ENCODE assay signal across 8 cellular contexts in the genomic region with DNA sequence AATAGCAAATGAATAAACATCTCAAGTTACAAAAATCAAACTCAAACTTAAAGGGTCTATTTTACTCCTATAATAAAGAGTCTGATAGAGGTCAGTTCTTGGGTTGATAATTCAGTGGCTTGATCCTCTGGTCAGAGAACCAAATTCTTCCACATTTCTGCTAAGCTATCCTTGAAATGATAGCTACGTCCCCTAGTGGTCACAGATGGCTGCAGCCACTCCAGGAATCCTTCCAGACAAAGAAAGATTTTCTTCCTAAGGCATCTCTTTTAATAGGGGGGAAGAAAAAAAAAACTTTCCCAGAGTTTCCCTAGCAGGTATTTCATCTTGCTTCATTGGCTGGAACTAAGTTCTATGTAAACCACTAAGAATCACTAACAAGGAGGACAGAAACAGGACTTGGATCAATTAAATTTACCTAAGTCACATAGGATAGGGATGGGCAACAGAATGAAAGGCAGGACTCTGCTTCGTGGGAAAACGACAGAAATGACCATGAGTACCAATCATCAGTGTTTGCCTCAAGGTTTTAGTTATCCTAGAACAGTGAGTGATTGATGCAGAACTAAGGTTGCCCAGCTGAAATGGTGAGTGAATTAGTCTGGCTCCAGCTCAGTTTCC.
DNase-seq lines count a peak whose midpoint lies in the region; ATAC-seq and TF ChIP-seq lines count a peak whose summit lies in the region.

No MANE protein-coding gene starts in this region.

- no peaks in the 10 kb centered on the region for H3F3A ChIP-seq in PC-3 (ENCODE audit: low read length, unreplicated experiment)

- H3K36me3 Mint-ChIP-seq in MCF 10A (ENCODE audit: insufficient read depth, unreplicated experiment) (no peaks in the 10 kb centered on the region), type B pancreatic cell (no peaks in the 10 kb centered on the region)

- H3K27me3 Mint-ChIP-seq in MCF 10A (ENCODE audit: insufficient read depth, unreplicated experiment) (no peaks in the 10 kb centered on the region), type B pancreatic cell (peaks cover 23% of the 10 kb centered on the region)

- H3K9ac ChIP-seq in PC-3 (ENCODE audit: low read length) = no peak overlapping the region

- no peaks in the 10 kb centered on the region for H4K20me1 ChIP-seq in PC-3 (ENCODE audit: low read length)

- no peak overlapping the region for H3K4me2 ChIP-seq in PC-3 (ENCODE audit: low read length)

- H3K9me3 Mint-ChIP-seq in MCF 10A (ENCODE audit: unreplicated experiment) (no peaks in the 10 kb centered on the region), type B pancreatic cell (no peaks in the 10 kb centered on the region)

- H3K4me3 ChIP-seq in breast epithelium = no peak overlapping the region
- no peak overlapping the region for H3K4me3 ChIP-seq in PC-3 (ENCODE audit: low read length)

- POLR2A ChIA-PET in MCF 10A (lab: Yijun Ruan, JAX) (interaction anchor here (0.7 kb wide), 1 partner anchor 224 kb away, joined by 3 read pairs; no protein-coding TSS in a partner anchor), PC-3 (lab: Charles Lee; ENCODE audit: unreplicated experiment) (no interaction called here)

- H3K27me3 ChIP-seq in breast epithelium = no peaks in the 10 kb centered on the region
- H3K27me3 ChIP-seq in PC-3 (ENCODE audit: low read length) = no peaks in the 10 kb centered on the region

- H2AFZ ChIP-seq in PC-3 (ENCODE audit: low read length) = no peak overlapping the region

- intact Hi-C loops in MCF 10A (cut with micrococcal nuclease) (loop anchor here (1.0 to 5.0 kb wide), 5 partner anchors 133 to 574 kb away; no protein-coding TSS in a partner anchor), breast epithelium (cut with DNase I; ENCODE audit: low total_unique reads) (no loop called here), PC-3 (cut with micrococcal nuclease) (loop anchor here (1.0 to 10.0 kb wide), 5 partner anchors 124 to 575 kb away; no protein-coding TSS in a partner anchor)

- BruUV-seq in MCF 10A (replicated peaks; lab: Mats Ljungman, UMichigan) (no TSS peak), PC-3 (replicated peaks; lab: Mats Ljungman, UMichigan) (no TSS peak)

- H3K4me1 ChIP-seq in breast epithelium (no peaks in the 10 kb centered on the region), PC-3 (ENCODE audit: insufficient read depth, low read length) (no peaks in the 10 kb centered on the region)

- H3K4me1 Mint-ChIP-seq in MCF 10A (ENCODE audit: insufficient read depth, unreplicated experiment) (no peaks in the 10 kb centered on the region), type B pancreatic cell (ENCODE audit: unreplicated experiment) (peaks cover 2% of the 10 kb centered on the region)

- H3K9me3 ChIP-seq in breast epithelium = no peaks in the 10 kb centered on the region
- no peaks in the 10 kb centered on the region for H3K9me3 ChIP-seq in PC-3 (ENCODE audit: low read length)

- CTCF ChIA-PET in MCF 10A (lab: Yijun Ruan, JAX) = interaction anchor here (0.7 to 2.4 kb wide), 16 partner anchors 18 to 1228 kb away, joined by 3 to 11 read pairs (median 4); no protein-coding TSS in a partner anchor
- CTCF ChIA-PET in PC-3 (lab: Charles Lee) = interaction anchor here (0.6 to 1.4 kb wide), 9 partner anchors 16 to 575 kb away, joined by 3 to 8 read pairs (median 3); no protein-coding TSS in a partner anchor

- H3K4me3 Mint-ChIP-seq in MCF 10A (ENCODE audit: unreplicated experiment) (no peak overlapping the region), type B pancreatic cell (no peak overlapping the region)

- TF ChIP-seq CTCF in MCF 10A (IDR thresholded peaks at IDR 0.05; ENCODE audit: unreplicated experiment) (peak; percentile 91), breast epithelium (IDR thresholded peaks at IDR 0.05) (no peak), PC-3 (conservative IDR thresholded peaks at IDR 0.05; ENCODE audit: low read depth, low read length) (peak; percentile 96), type B pancreatic cell (conservative IDR thresholded peaks at IDR 0.05) (peak; percentile 87)

- TF ChIP-seq POLR2A in breast epithelium (IDR thresholded peaks at IDR 0.05) = no peak

- peak; percentile 50 for DNase-seq in MCF 10A (ENCODE audit: unreplicated experiment)
- DNase-seq in breast epithelium (ENCODE audit: low spot score in 2 of 2) = no peak
- peak; percentile 71 for DNase-seq in PC-3
- DNase-seq in fibroblast of peridontal ligament (ENCODE audit: extremely low read depth) = peak; percentile 65
- DNase-seq in type B pancreatic cell (ENCODE audit: extremely low spot score, unreplicated experiment) = no peak
- no peak for DNase-seq in stimulated activated naive CD4-positive, alpha-beta T cell (lab: John Stamatoyannopoulos, UW)

- no peaks in the 10 kb centered on the region for H3K9me2 ChIP-seq in PC-3 (replicated peaks; ENCODE audit: low read length)

- H3K27ac Mint-ChIP-seq in MCF 10A (ENCODE audit: low read depth, unreplicated experiment) (no peak overlapping the region), type B pancreatic cell (no peak overlapping the region)

- ATAC-seq in PC-3 (peak; percentile 78), GM18511 (IDR thresholded peaks at IDR 0.05; ENCODE audit: unreplicated experiment) (no peak), GM21390 (IDR thresholded peaks at IDR 0.05; ENCODE audit: unreplicated experiment) (no peak)

- H3K27ac ChIP-seq in breast epithelium = no peak overlapping the region
- no peak overlapping the region for H3K27ac ChIP-seq in PC-3 (ENCODE audit: low read length)

- H3K36me3 ChIP-seq in breast epithelium (no peaks in the 10 kb centered on the region), PC-3 (ENCODE audit: low read depth, low read length) (no peaks in the 10 kb centered on the region)

- no peaks in the 10 kb centered on the region for H3K79me2 ChIP-seq in PC-3 (ENCODE audit: low read length)

Comparison
In these comparisons a context has a peak if more than half of its experiments do, and no peak if none do; other contexts are left out.
1. DNase-seq: peak in MCF 10A (single experiment), PC-3 (single experiment) and fibroblast of peridontal ligament (single experiment); none in breast epithelium (0 of 2), type B pancreatic cell (single experiment) and stimulated activated naive CD4-positive, alpha-beta T cell (0 of 6).
2. CTCF ChIP-seq: peak in MCF 10A (single experiment), PC-3 (single experiment) and type B pancreatic cell (single experiment); none in breast epithelium (0 of 3).